28 cellular contexts compared by ENCODE assay signal in genomic region chr15:52620496-52620895, GRCh38.
"Had no signal": no experiment of that assay in that cellular context is flagged by ENCODE, and none has a peak within 500 bp of the region (broad histone marks: within the 10 kb centered on the region; RNA-seq: fewer than 3 reads in every experiment).

No MANE protein-coding gene starts in this region.

- DNase-seq: activated CD4-positive, alpha-beta memory T cell treated with anti-CD3 and anti-CD28 coated beads, Interleukin-2, amount 10 ng/mL, durations not matched to agents 7 days and 5 days; activated CD4-positive, alpha-beta T cell treated with anti-CD3 and anti-CD28 coated beads for 1 hour; activated CD4-positive, alpha-beta T cell treated with anti-CD3 and anti-CD28 coated beads for 4 hours; activated CD4-positive, alpha-beta T cell treated with anti-CD3 and anti-CD28 coated beads, Interleukin-2, amount 10 ng/mL, durations not matched to agents 7 days and 5 days; activated CD4-positive, alpha-beta T cell treated with anti-CD3 and anti-CD28 coated beads, Interleukin-2, amount 50 U/mL, for 4 hours; activated CD8-positive, alpha-beta memory T cell treated with anti-CD3 and anti-CD28 coated beads, Interleukin-2, amount 50 U/mL, for 48 hours; activated effector memory CD4-positive, alpha-beta T cell treated with Interleukin-2 at 50 U/mL for 16 hours; activated gamma-delta T cell treated with Interleukin-2 at 50 U/mL for 16 hours; activated naive CD4-positive, alpha-beta T cell treated with anti-CD3 and anti-CD28 coated beads, Interleukin-2, amount 50 U/mL, for 16 hours; activated naive CD4-positive, alpha-beta T cell treated with Interleukin-2 at 50 U/mL for 16 hours; activated T-cell treated with anti-CD3 and anti-CD28 coated beads for 4 hours; activated T-cell treated with anti-CD3 and anti-CD28 coated beads, Interleukin-2, amount 50 U/mL, for 4 hours; amniotic stem cell; anterior cingulate cortex; brain microvascular endothelial cell; dorsolateral prefrontal cortex; effector memory CD4-positive, alpha-beta T cell; erythroblast; foreskin melanocyte; head of caudate nucleus; T-helper 2 cell had no signal

- H3K27me3 Mint-ChIP-seq: activated CD4-positive, alpha-beta memory T cell treated with anti-CD3 and anti-CD28 coated beads, Interleukin-2, amount 10 ng/mL, durations not matched to agents 7 days and 5 days; activated CD4-positive, alpha-beta T cell treated with anti-CD3 and anti-CD28 coated beads, Interleukin-2, amount 10 ng/mL, durations not matched to agents 7 days and 5 days; activated naive CD8-positive, alpha-beta T cell; activated T-helper 17 cell treated with anti-CD3 and anti-CD28 coated beads, Interleukin-2, amount 50 U/mL, for 72 hours; central memory CD8-positive, alpha-beta T cell; dendritic cell treated with granulocyte-macrophage colony-stimulating factor and Interleukin-4, amounts not matched to agents 40 ng/mL and 50 ng/mL, for 4 days had no signal

- H3K27ac ChIP-seq: brain microvascular endothelial cell, coronary artery, dorsolateral prefrontal cortex, esophagus muscularis mucosa, gastroesophageal sphincter had no signal

- H3K27ac Mint-ChIP-seq: activated CD4-positive, alpha-beta memory T cell treated with anti-CD3 and anti-CD28 coated beads, Interleukin-2, amount 10 ng/mL, durations not matched to agents 7 days and 5 days; activated CD4-positive, alpha-beta T cell treated with anti-CD3 and anti-CD28 coated beads, Interleukin-2, amount 10 ng/mL, durations not matched to agents 7 days and 5 days; activated naive CD8-positive, alpha-beta T cell; activated T-helper 17 cell treated with anti-CD3 and anti-CD28 coated beads, Interleukin-2, amount 50 U/mL, for 72 hours; dendritic cell treated with granulocyte-macrophage colony-stimulating factor and Interleukin-4, amounts not matched to agents 40 ng/mL and 50 ng/mL, for 4 days had no signal

- H3K4me3 ChIP-seq: coronary artery, dorsolateral prefrontal cortex, esophagus muscularis mucosa, gastroesophageal sphincter had no signal

- H3K9me3 ChIP-seq: esophagus muscularis mucosa, gastroesophageal sphincter had no signal

- H3K36me3 ChIP-seq: brain microvascular endothelial cell had no signal

- H3K4me3 Mint-ChIP-seq: activated CD4-positive, alpha-beta memory T cell treated with anti-CD3 and anti-CD28 coated beads, Interleukin-2, amount 10 ng/mL, durations not matched to agents 7 days and 5 days; activated CD4-positive, alpha-beta T cell treated with anti-CD3 and anti-CD28 coated beads, Interleukin-2, amount 10 ng/mL, durations not matched to agents 7 days and 5 days; activated naive CD8-positive, alpha-beta T cell; activated T-cell treated with anti-CD3 and anti-CD28 coated beads, Interleukin-2, amount 50 U/mL, for 4 hours; activated T-helper 17 cell treated with anti-CD3 and anti-CD28 coated beads, Interleukin-2, amount 50 U/mL, for 72 hours; central memory CD8-positive, alpha-beta T cell; dendritic cell treated with granulocyte-macrophage colony-stimulating factor and Interleukin-4, amounts not matched to agents 40 ng/mL and 50 ng/mL, for 4 days had no signal

- H3K27me3 ChIP-seq: brain microvascular endothelial cell, dorsolateral prefrontal cortex, esophagus muscularis mucosa, gastroesophageal sphincter had no signal

- H3K9me3 Mint-ChIP-seq: activated CD4-positive, alpha-beta memory T cell treated with anti-CD3 and anti-CD28 coated beads, Interleukin-2, amount 10 ng/mL, durations not matched to agents 7 days and 5 days; activated CD4-positive, alpha-beta T cell treated with anti-CD3 and anti-CD28 coated beads, Interleukin-2, amount 10 ng/mL, durations not matched to agents 7 days and 5 days; activated T-cell treated with anti-CD3 and anti-CD28 coated beads, Interleukin-2, amount 50 U/mL, for 4 hours; activated T-helper 17 cell treated with anti-CD3 and anti-CD28 coated beads, Interleukin-2, amount 50 U/mL, for 72 hours; central memory CD8-positive, alpha-beta T cell; dendritic cell treated with granulocyte-macrophage colony-stimulating factor and Interleukin-4, amounts not matched to agents 40 ng/mL and 50 ng/mL, for 4 days had no signal

- ATAC-seq: activated T-cell treated with anti-CD3 and anti-CD28 coated beads, Interleukin-2, amount 50 U/mL, for 4 hours; activated T-helper 17 cell treated with anti-CD3 and anti-CD28 coated beads, Interleukin-2, amount 50 U/mL, for 72 hours; gastroesophageal sphincter had no signal
